Comparison of ENCODE assay signal across 1 cellular context in genomic region chr18:48060947-48061346, GRCh38.
A peak's percentile ranks its signal among the peaks of the same experiment; 100 is the strongest.
TF ChIP-seq lines count a peak whose summit lies in the region.

No MANE protein-coding gene starts in this region.

TF ChIP-seq in HepG2, 621 proteins besides CTCF, POLR2A, EP300 and RAD21:
- peak; percentile 42; the same call in 1 of the 2 replicates for TF ChIP-seq PAXIP1 (CRISPR knock-in tag; conservative IDR thresholded peaks at IDR 0.05)
- TF ChIP-seq ZSCAN5A (CRISPR knock-in tag; IDR thresholded peaks at IDR 0.05; ENCODE audit: borderline replicate concordance): no peak
- no peak for TF ChIP-seq E2F5 (CRISPR knock-in tag; conservative IDR thresholded peaks at IDR 0.05)
- TF ChIP-seq RARA (CRISPR knock-in tag; IDR thresholded peaks at IDR 0.05): peak; percentile 47
- no peak for TF ChIP-seq ZNF101 (CRISPR knock-in tag; IDR thresholded peaks at IDR 0.05; ENCODE audit: borderline replicate concordance, low read depth)
- no peak for TF ChIP-seq KLF9 (CRISPR knock-in tag; IDR thresholded peaks at IDR 0.05; ENCODE audit: low read depth)
- TF ChIP-seq HNF4A (CRISPR knock-in tag; IDR thresholded peaks at IDR 0.05): peak; percentile 56; the same call in 1 of the 2 replicates
- TF ChIP-seq SALL1 (CRISPR knock-in tag; IDR thresholded peaks at IDR 0.05): peak; percentile 15; the same call in 1 of the 2 replicates
- no peak for TF ChIP-seq HCFC1 (IDR thresholded peaks at IDR 0.05; ENCODE audit: low read depth, low read length)
- TF ChIP-seq TFAP4 (IDR thresholded peaks at IDR 0.05; ENCODE audit: borderline replicate concordance, low read depth): no peak
- 0 out of 2 replicates have a peak, but pooled peaks have one; percentile 27 for TF ChIP-seq HNF1B (CRISPR knock-in tag; IDR thresholded peaks at IDR 0.05)
- TF ChIP-seq SOX5 (CRISPR knock-in tag; IDR thresholded peaks at IDR 0.05; ENCODE audit: borderline replicate concordance): peak; percentile 19; the same call in 1 of the 2 replicates
- TF ChIP-seq ELF3 (CRISPR knock-in tag; IDR thresholded peaks at IDR 0.05): 0 out of 2 replicates have a peak, but pooled peaks have one; percentile 17
- peak; percentile 37; the same call in 1 of the 2 replicates for TF ChIP-seq ZKSCAN5 (CRISPR knock-in tag; IDR thresholded peaks at IDR 0.05)
- 0 out of 2 replicates have a peak, but pooled peaks have one; percentile 25 for TF ChIP-seq PPARG (CRISPR knock-in tag; conservative IDR thresholded peaks at IDR 0.05)
- TF ChIP-seq RXRB (CRISPR knock-in tag; IDR thresholded peaks at IDR 0.05; ENCODE audit: borderline replicate concordance): no peak; the same call in 1 of the 2 replicates
- no peak for TF ChIP-seq ZNF441 (CRISPR knock-in tag; IDR thresholded peaks at IDR 0.05; ENCODE audit: borderline replicate concordance)
- TF ChIP-seq DPF2 (CRISPR knock-in tag; IDR thresholded peaks at IDR 0.05; ENCODE audit: borderline replicate concordance, low read depth): no peak
